Comparison of ENCODE assay signal across 17 cellular contexts in the genomic region with DNA sequence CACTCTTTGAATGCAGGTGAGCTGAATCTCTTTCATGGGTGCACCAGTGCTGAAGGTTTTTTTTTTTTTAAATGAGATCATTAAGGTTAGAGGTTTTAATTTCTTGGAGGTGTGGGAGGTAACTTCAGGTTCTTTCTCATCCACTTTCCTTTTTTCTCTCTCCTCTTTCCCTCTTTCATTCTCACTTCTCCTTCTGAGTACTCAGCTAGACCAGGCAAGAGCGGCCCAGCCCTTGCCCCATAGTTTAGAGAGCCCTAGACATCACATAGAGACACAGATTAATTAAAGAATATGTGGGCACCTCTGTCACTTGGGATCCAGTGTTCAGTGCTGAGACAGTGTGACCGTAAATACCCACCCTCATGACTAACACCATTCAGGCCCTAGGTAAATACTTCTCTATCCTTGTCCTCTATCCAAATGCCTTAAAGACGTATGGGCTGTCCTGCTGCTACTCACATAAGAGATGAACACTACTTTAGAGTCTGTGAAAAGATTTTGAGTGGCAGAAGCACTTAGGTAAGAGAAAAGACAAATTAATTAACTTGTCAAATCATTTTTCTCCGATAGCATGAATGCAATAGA.
DNase-seq lines count a peak whose midpoint lies in the region; ATAC-seq lines count a peak whose summit lies in the region.
"Had no signal": no experiment of that assay in that cellular context is flagged by ENCODE, and none has a peak within 500 bp of the region (broad histone marks: within the 10 kb centered on the region; RNA-seq: fewer than 3 reads in every experiment).

No MANE protein-coding gene starts in this region.

- H3K36me3 ChIP-seq in mesendoderm (ENCODE audit: control insufficient read depth, insufficient read depth, low read length) = no peaks in the 10 kb centered on the region

- H3K4ac ChIP-seq in mesendoderm (ENCODE audit: low read depth, low read length) = no peak overlapping the region

- H2BK15ac ChIP-seq in mesendoderm (replicated peaks; ENCODE audit: low read depth) = no peak overlapping the region

- H3K27ac ChIP-seq in mesendoderm (ENCODE audit: low read depth, low read length) = no peak overlapping the region
- H3K27ac ChIP-seq: 22Rv1, A549, C4-2B had no signal

- no peaks in the 10 kb centered on the region for H3K4me1 Mint-ChIP-seq in activated T-helper 17 cell treated with anti-CD3 and anti-CD28 coated beads, Interleukin-2, amount 50 U/mL, for 72 hours
- H3K4me1 Mint-ChIP-seq in stimulated activated naive B cell treated with anti-CD40 and anti-IgM and Interleukin-4, amounts not matched to agents 10 μg/mL and 1 μg/mL and 100 μg/mL, for 72 hours = peaks cover 9 to 14% of the 10 kb centered on the region in 2 donors
- H3K4me1 Mint-ChIP-seq: CD4-positive, alpha-beta memory T cell had no signal

- peaks cover 3% of the 10 kb centered on the region for H3K4me1 ChIP-seq in mesendoderm (ENCODE audit: control insufficient read depth, low read depth, low read length)
- H3K4me1 ChIP-seq: A549 had no signal

- no peak overlapping the region for H2BK5ac ChIP-seq in mesendoderm (ENCODE audit: low read length)

- no CpG with 5 or more reads among the region's 4 CpGs for WGBS in mesendoderm (ENCODE audit: extremely low coverage, insufficient coverage, low lambda C conversion rate)

- no peaks in the 10 kb centered on the region for H3K27me3 ChIP-seq in mesendoderm (ENCODE audit: insufficient read depth, low read length, poor library complexity)

- H3K9me3 Mint-ChIP-seq in activated T-helper 17 cell treated with anti-CD3 and anti-CD28 coated beads, Interleukin-2, amount 50 U/mL, for 72 hours = no peaks in the 10 kb centered on the region
- no peaks in the 10 kb centered on the region for H3K9me3 Mint-ChIP-seq in stimulated activated naive B cell treated with anti-CD40 and anti-IgM and Interleukin-4, amounts not matched to agents 10 μg/mL and 1 μg/mL and 100 μg/mL, for 72 hours

- ATAC-seq in GM18867 (IDR thresholded peaks at IDR 0.05; ENCODE audit: unreplicated experiment) = peak; percentile 45
- ATAC-seq in activated T-helper 17 cell treated with anti-CD3 and anti-CD28 coated beads, Interleukin-2, amount 50 U/mL, for 72 hours (replicated peaks) = peak; percentile 24
- ATAC-seq in stimulated activated naive B cell treated with anti-CD40 and anti-IgM and Interleukin-4, amounts not matched to agents 10 μg/mL and 1 μg/mL and 100 μg/mL, for 72 hours (replicated peaks) = peak; percentile 74 to 77
- ATAC-seq: A549 had no signal

- no peaks in the 10 kb centered on the region for H3K79me2 ChIP-seq in mesendoderm (ENCODE audit: control insufficient read depth, insufficient read depth, low read length)

- no peak overlapping the region for H3K4me2 ChIP-seq in mesendoderm (ENCODE audit: low read length)
- H3K4me2 ChIP-seq: A549 had no signal

- H2AK5ac ChIP-seq in mesendoderm (ENCODE audit: low read length) = no peak overlapping the region

- no peak overlapping the region for H3K18ac ChIP-seq in mesendoderm (ENCODE audit: low read length)

- H3K27me3 Mint-ChIP-seq in activated T-helper 17 cell treated with anti-CD3 and anti-CD28 coated beads, Interleukin-2, amount 50 U/mL, for 72 hours = peaks cover 3% of the 10 kb centered on the region
- no peaks in the 10 kb centered on the region for H3K27me3 Mint-ChIP-seq in stimulated activated naive B cell treated with anti-CD40 and anti-IgM and Interleukin-4, amounts not matched to agents 10 μg/mL and 1 μg/mL and 100 μg/mL, for 72 hours

- H4K8ac ChIP-seq in mesendoderm (ENCODE audit: low read depth, low read length) = no peak overlapping the region

- no peak overlapping the region for H2BK120ac ChIP-seq in mesendoderm (ENCODE audit: low read depth, low read length)

- H3K9ac ChIP-seq in mesendoderm (ENCODE audit: low read length) = no peak overlapping the region

- no peak overlapping the region for H4K5ac ChIP-seq in mesendoderm (ENCODE audit: low read length)

- H3K56ac ChIP-seq in mesendoderm (ENCODE audit: low read length) = no peak overlapping the region

- DNase-seq in MV-4-11 (lab: John Stamatoyannopoulos, UW) = peak; percentile 43
- no peak for DNase-seq in stimulated activated naive B cell treated with anti-CD40 and anti-IgM and Interleukin-4, amounts not matched to agents 10 μg/mL and 1 μg/mL and 100 μg/mL, for 72 hours
- DNase-seq in mesendoderm = no peak
- no peak for DNase-seq in NCI-H146 treated with DMSO at 0.1 percent for 48 hours (lab: John Stamatoyannopoulos, UW; ENCODE audit: unreplicated experiment)
- no peak for DNase-seq in activated T-cell treated with anti-CD3 and anti-CD28 coated beads, Interleukin-2, amount 50 U/mL, for 48 hours
- DNase-seq: AML-193; CD4-positive, alpha-beta memory T cell; DMS153; DMS79; GDM1; H9; IMR-90 had no signal

- H3K4me3 Mint-ChIP-seq in activated T-helper 17 cell treated with anti-CD3 and anti-CD28 coated beads, Interleukin-2, amount 50 U/mL, for 72 hours = no peak overlapping the region
- H3K4me3 Mint-ChIP-seq in stimulated activated naive B cell treated with anti-CD40 and anti-IgM and Interleukin-4, amounts not matched to agents 10 μg/mL and 1 μg/mL and 100 μg/mL, for 72 hours = no peak overlapping the region
- H3K4me3 Mint-ChIP-seq: CD4-positive, alpha-beta memory T cell; H9 had no signal

- H3K79me1 ChIP-seq in mesendoderm (ENCODE audit: low read length) = no peaks in the 10 kb centered on the region

- H3K27ac Mint-ChIP-seq in activated T-helper 17 cell treated with anti-CD3 and anti-CD28 coated beads, Interleukin-2, amount 50 U/mL, for 72 hours = no peak overlapping the region
- no peak overlapping the region for H3K27ac Mint-ChIP-seq in stimulated activated naive B cell treated with anti-CD40 and anti-IgM and Interleukin-4, amounts not matched to agents 10 μg/mL and 1 μg/mL and 100 μg/mL, for 72 hours
- H3K27ac Mint-ChIP-seq: CD4-positive, alpha-beta memory T cell; H9 had no signal

- H3K4me3 ChIP-seq in mesendoderm (ENCODE audit: low read length) = no peak overlapping the region
- H3K4me3 ChIP-seq: A549 had no signal

- no peaks in the 10 kb centered on the region for H3K36me3 Mint-ChIP-seq in activated T-helper 17 cell treated with anti-CD3 and anti-CD28 coated beads, Interleukin-2, amount 50 U/mL, for 72 hours (ENCODE audit: low read depth)
- H3K36me3 Mint-ChIP-seq in stimulated activated naive B cell treated with anti-CD40 and anti-IgM and Interleukin-4, amounts not matched to agents 10 μg/mL and 1 μg/mL and 100 μg/mL, for 72 hours = no peaks in the 10 kb centered on the region
- H3K36me3 Mint-ChIP-seq: CD4-positive, alpha-beta memory T cell had no signal

- H3K23ac ChIP-seq in mesendoderm (ENCODE audit: low read length) = no peak overlapping the region

Comparison
In these comparisons a context has a peak if more than half of its experiments do, and no peak if none do; other contexts are left out.
1. ATAC-seq: peak in every context shown above with its lines; median percentile 76 in stimulated activated naive B cell treated with anti-CD40 and anti-IgM and Interleukin-4, amounts not matched to agents 10 μg/mL and 1 μg/mL and 100 μg/mL, for 72 hours; 45 in GM18867; 24 in activated T-helper 17 cell treated with anti-CD3 and anti-CD28 coated beads, Interleukin-2, amount 50 U/mL, for 72 hours.